In genomic region chr10:12377891-12378290, GRCh38 we compare ENCODE assay signal across 25 cellular contexts.
"Had no signal": no experiment of that assay in that cellular context is flagged by ENCODE, and none has a peak within 500 bp of the region (broad histone marks: within the 10 kb centered on the region; RNA-seq: fewer than 3 reads in every experiment).

No MANE protein-coding gene starts in this region.

- H3K27me3 ChIP-seq: esophagus squamous epithelium, pancreas, testis, uterus had no signal

- H3K9me3 ChIP-seq: esophagus squamous epithelium, left ventricle myocardium inferior, pancreas, prostate gland, testis, uterus had no signal

- H3K27ac ChIP-seq: esophagus squamous epithelium, left ventricle myocardium inferior, pancreas, prostate gland had no signal

- H3K36me3 ChIP-seq: esophagus squamous epithelium, left ventricle myocardium inferior, pancreas, prostate gland, uterus had no signal

- H3K4me1 ChIP-seq: esophagus squamous epithelium, left ventricle myocardium inferior, prostate gland had no signal

- H3K4me3 ChIP-seq: esophagus squamous epithelium, left ventricle myocardium inferior, lung, pancreas, prostate gland, smooth muscle cell, testis, uterus had no signal

- ATAC-seq: pancreas had no signal

- H3K9me3 Mint-ChIP-seq: activated T-helper 1 cell treated with anti-CD3 and anti-CD28 coated beads, Interleukin-12 subunit alpha, Interleukin-12 subunit beta, Interleukin-2, Interleukin-4 antibody, amounts not matched to agents 30 ng/mL and 10 ng/mL and 1 ng/mL, durations not matched to agents 14 hours and 24 hours and 36 hours; T-helper 2 cell treated with Interferon-gamma antibody and Interleukin-4, amounts not matched to agents 5 μg/mL and 100 μg/mL, for 36 hours had no signal

- H3K27ac Mint-ChIP-seq: activated T-helper 1 cell treated with anti-CD3 and anti-CD28 coated beads, Interleukin-12 subunit alpha, Interleukin-12 subunit beta, Interleukin-2, Interleukin-4 antibody, amounts not matched to agents 30 ng/mL and 10 ng/mL and 1 ng/mL, durations not matched to agents 14 hours and 24 hours and 36 hours; T-helper 2 cell treated with Interferon-gamma antibody and Interleukin-4, amounts not matched to agents 5 μg/mL and 100 μg/mL, for 36 hours had no signal

- DNase-seq: activated CD4-positive, alpha-beta T cell treated with anti-CD3 and anti-CD28 coated beads for 4 hours; activated CD4-positive, alpha-beta T cell treated with anti-CD3 and anti-CD28 coated beads, Interleukin-2, amount 50 U/mL, for 4 hours; activated gamma-delta T cell treated with Interleukin-2 at 50 U/mL for 16 hours; activated naive CD4-positive, alpha-beta T cell treated with anti-CD3 and anti-CD28 coated beads, Interleukin-2, amount 50 U/mL, for 16 hours; activated T-cell treated with anti-CD3 and anti-CD28 coated beads for 4 hours; dermis blood vessel endothelial cell; effector CD4-positive, alpha-beta T cell; esophagus squamous epithelium; foreskin melanocyte; islet precursor cell; left ventricle myocardium inferior; pancreas; retina; stimulated activated CD4-positive, alpha-beta T cell treated with anti-CD3 and anti-CD28 coated beads, Interleukin-15, amount 100 ng/mL, for 24 hours; stimulated activated CD4-positive, alpha-beta T cell treated with anti-CD3 and anti-CD28 coated beads, Interleukin-2, amount 100 ng/mL, for 24 hours; stimulated activated naive CD4-positive, alpha-beta T cell; T-helper 1 cell; testis; trophoblast cell; uterus had no signal

- H3K4me3 Mint-ChIP-seq: activated T-helper 1 cell treated with anti-CD3 and anti-CD28 coated beads, Interleukin-12 subunit alpha, Interleukin-12 subunit beta, Interleukin-2, Interleukin-4 antibody, amounts not matched to agents 30 ng/mL and 10 ng/mL and 1 ng/mL, durations not matched to agents 14 hours and 24 hours and 36 hours; T-helper 2 cell treated with Interferon-gamma antibody and Interleukin-4, amounts not matched to agents 5 μg/mL and 100 μg/mL, for 36 hours had no signal
